Comparison of ENCODE assay signal across 33 cellular contexts in genomic region chr3:30836141-30836540, GRCh38. TPM values are rescaled to one million over a fixed set of nuclear protein-coding genes. Genes with fewer than 3 reads are reported as not detected.
"Had no signal": no experiment of that assay in that cellular context is flagged by ENCODE, and none has a peak within 500 bp of the region (broad histone marks: within the 10 kb centered on the region; RNA-seq: fewer than 3 reads in every experiment).

No MANE protein-coding gene starts in this region.

- H3K79me2 ChIP-seq: parathyroid adenoma had no signal

- H3K4me1 Mint-ChIP-seq: naive B cell; natural killer cell; nephron progenitor cell; neural progenitor cell; stimulated activated memory B cell treated with anti-CD40 and anti-IgM and Interleukin-4, amounts not matched to agents 10 μg/mL and 1 μg/mL and 100 μg/mL, for 72 hours; stimulated activated naive CD8-positive, alpha-beta T cell treated with anti-CD3 and anti-CD28 coated beads, Interleukin-15, amount 100 ng/mL, for 72 hours had no signal

- H2AFZ ChIP-seq: neural progenitor cell, parathyroid adenoma had no signal

- DNase-seq: hypothalamus; islet precursor cell; left ventricle myocardium inferior; mesendoderm; naive B cell; natural killer cell; nephron progenitor cell; occipital lobe; right lobe of liver; stimulated activated CD4-positive, alpha-beta T cell treated with anti-CD3 and anti-CD28 coated beads, Interleukin-1b, Interleukin-23, amount 100 ng/mL, for 48 hours; stimulated activated CD4-positive, alpha-beta T cell treated with anti-CD3 and anti-CD28 coated beads, Interleukin-2, amount 100 ng/mL, for 48 hours; stimulated activated CD4-positive, alpha-beta T cell treated with anti-CD3 and anti-CD28 coated beads, Interleukin-4, amount 100 ng/mL, for 4 hours; stimulated activated CD8-positive, alpha-beta memory T cell treated with anti-CD3 and anti-CD28 coated beads, Interleukin-4, amount 100 ng/mL, for 48 hours; stimulated activated naive CD4-positive, alpha-beta T cell treated with Interleukin-2 at 50 U/mL for 16 hours; stimulated activated naive CD8-positive, alpha-beta T cell treated with anti-CD3 and anti-CD28 coated beads, Interleukin-15, amount 100 ng/mL, for 72 hours; substantia nigra; uterus had no signal

- ATAC-seq: natural killer cell; right lobe of liver; stimulated activated memory B cell treated with anti-CD40 and anti-IgM and Interleukin-4, amounts not matched to agents 10 μg/mL and 1 μg/mL and 100 μg/mL, for 72 hours; stimulated activated naive CD8-positive, alpha-beta T cell treated with anti-CD3 and anti-CD28 coated beads, Interleukin-15, amount 100 ng/mL, for 72 hours had no signal

- H3K9me3 ChIP-seq: left ventricle myocardium inferior, neutrophil, right atrium auricular region, right lobe of liver, tibial nerve, uterus had no signal

- H3K4me3 Mint-ChIP-seq: mesothelial cell of epicardium; naive B cell; natural killer cell; nephron progenitor cell; neural progenitor cell; stimulated activated memory B cell treated with anti-CD40 and anti-IgM and Interleukin-4, amounts not matched to agents 10 μg/mL and 1 μg/mL and 100 μg/mL, for 72 hours; stimulated activated naive CD8-positive, alpha-beta T cell treated with anti-CD3 and anti-CD28 coated beads, Interleukin-15, amount 100 ng/mL, for 72 hours; type B pancreatic cell had no signal

- H3K36me3 Mint-ChIP-seq: mesothelial cell of epicardium; naive B cell; natural killer cell; neural progenitor cell; stimulated activated memory B cell treated with anti-CD40 and anti-IgM and Interleukin-4, amounts not matched to agents 10 μg/mL and 1 μg/mL and 100 μg/mL, for 72 hours; type B pancreatic cell had no signal

- H3K9me3 Mint-ChIP-seq: mesothelial cell of epicardium; naive B cell; natural killer cell; nephron progenitor cell; neural progenitor cell; stimulated activated memory B cell treated with anti-CD40 and anti-IgM and Interleukin-4, amounts not matched to agents 10 μg/mL and 1 μg/mL and 100 μg/mL, for 72 hours; stimulated activated naive CD8-positive, alpha-beta T cell treated with anti-CD3 and anti-CD28 coated beads, Interleukin-15, amount 100 ng/mL, for 72 hours; type B pancreatic cell had no signal

- H3K4me3 ChIP-seq: left ventricle myocardium inferior, lung, neural progenitor cell, right atrium auricular region, right lobe of liver, smooth muscle cell, tibial nerve, uterus had no signal

- H3K36me3 ChIP-seq: left ventricle myocardium inferior, neural progenitor cell, neutrophil, right atrium auricular region, right lobe of liver, tibial nerve, uterus had no signal

- H3K4me1 ChIP-seq: left ventricle myocardium inferior, neural progenitor cell, parathyroid adenoma, right atrium auricular region, right lobe of liver, tibial nerve, uterus had no signal

- H3K4me2 ChIP-seq: neural progenitor cell, smooth muscle cell had no signal

- H3K27me3 Mint-ChIP-seq: naive B cell, type B pancreatic cell had no signal

- H3K27ac ChIP-seq: left ventricle myocardium inferior, neural progenitor cell, neutrophil, parathyroid adenoma, right atrium auricular region, right lobe of liver, tibial nerve, uterus had no signal

- H3K27me3 ChIP-seq: neural progenitor cell, neutrophil, right atrium auricular region, right lobe of liver, tibial nerve, uterus had no signal

- H3K9ac ChIP-seq: neural progenitor cell, parathyroid adenoma had no signal

- H3K27ac Mint-ChIP-seq: mesothelial cell of epicardium; natural killer cell; nephron progenitor cell; neural progenitor cell; progenitor cell of endocrine pancreas; stimulated activated memory B cell treated with anti-CD40 and anti-IgM and Interleukin-4, amounts not matched to agents 10 μg/mL and 1 μg/mL and 100 μg/mL, for 72 hours; stimulated activated naive CD8-positive, alpha-beta T cell treated with anti-CD3 and anti-CD28 coated beads, Interleukin-15, amount 100 ng/mL, for 72 hours; type B pancreatic cell had no signal

RNA-seq across cellular contexts. Expression of gene GADL1, which starts 58.3 kb away (rescaled TPM):
- total RNA-seq: kidney epithelial cell, lower leg skin, natural killer cell, osteocyte, pulmonary artery endothelial cell, renal cortical epithelial cell, right atrium auricular region, right lobe of liver, smooth muscle cell, tibial nerve had no signal
- polyA plus RNA-seq: smooth muscle cell had no signal
